In the genomic region with DNA sequence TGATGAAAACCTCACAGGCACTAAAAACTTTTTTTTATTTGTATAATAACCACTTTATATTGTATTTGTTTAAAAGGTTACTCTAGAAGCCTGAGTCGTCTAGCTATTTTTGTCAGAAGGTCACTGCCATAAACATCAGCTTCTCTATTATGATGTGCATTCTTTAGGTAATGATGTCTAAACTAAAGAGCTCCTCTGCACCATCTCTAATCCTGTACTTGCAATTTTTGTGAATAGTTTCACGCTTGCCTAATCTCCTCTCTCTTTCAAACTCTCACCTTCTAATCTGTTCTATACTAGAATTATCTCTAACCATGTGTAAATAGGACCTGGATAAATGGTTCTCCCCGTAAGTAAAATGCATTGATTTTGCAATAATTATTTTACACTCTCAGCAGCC, we compare ENCODE assay signal across 28 cellular contexts.
"Had no signal": no experiment of that assay in that cellular context is flagged by ENCODE, and none has a peak within 500 bp of the region (broad histone marks: within the 10 kb centered on the region; RNA-seq: fewer than 3 reads in every experiment).

No MANE protein-coding gene starts in this region.

- H2AFZ ChIP-seq: neural progenitor cell, parathyroid adenoma had no signal

- H3K4me1 Mint-ChIP-seq: nephron progenitor cell; neural progenitor cell; stimulated activated memory B cell treated with anti-CD40 and anti-IgM and Interleukin-4, amounts not matched to agents 10 μg/mL and 1 μg/mL and 100 μg/mL, for 72 hours; stimulated activated naive CD8-positive, alpha-beta T cell treated with anti-CD3 and anti-CD28 coated beads, Interleukin-15, amount 100 ng/mL, for 72 hours had no signal

- H3K4me1 ChIP-seq: neural progenitor cell, parathyroid adenoma, prostate gland, right lobe of liver, sigmoid colon, thyroid gland, tibial nerve, upper lobe of left lung, vagina had no signal

- H3K27me3 ChIP-seq: neural progenitor cell, ovary, right lobe of liver, sigmoid colon, thyroid gland, tibial nerve, upper lobe of left lung, vagina had no signal

- H3K4me3 Mint-ChIP-seq: naive B cell; naive thymus-derived CD8-positive, alpha-beta T cell; natural killer cell treated with Interleukin-12 subunit alpha and Interleukin-12 subunit beta and Interleukin-15 and Interleukin-18, amount 100 ng/mL, for 72 hours; nephron progenitor cell; neural progenitor cell; stimulated activated memory B cell treated with anti-CD40 and anti-IgM and Interleukin-4, amounts not matched to agents 10 μg/mL and 1 μg/mL and 100 μg/mL, for 72 hours; stimulated activated naive CD8-positive, alpha-beta T cell treated with anti-CD3 and anti-CD28 coated beads, Interleukin-15, amount 100 ng/mL, for 72 hours had no signal

- H3K27ac ChIP-seq: neural progenitor cell, ovary, parathyroid adenoma, prostate gland, right lobe of liver, sigmoid colon, thoracic aorta, thyroid gland, tibial nerve, upper lobe of left lung, vagina had no signal

- H3K9me3 ChIP-seq: ovary, prostate gland, right lobe of liver, sigmoid colon, thoracic aorta, thyroid gland, tibial nerve, upper lobe of left lung, vagina had no signal

- DNase-seq: naive B cell; naive thymus-derived CD8-positive, alpha-beta T cell; nephron progenitor cell; occipital lobe; ovary; posterior cingulate gyrus; right cardiac atrium; right lobe of liver; sigmoid colon; small intestine; stimulated activated CD4-positive, alpha-beta T cell treated with anti-CD3 and anti-CD28 coated beads, Interleukin-15, amount 100 ng/mL, for 24 hours; stimulated activated CD4-positive, alpha-beta T cell treated with anti-CD3 and anti-CD28 coated beads, Interleukin-4, amount 100 ng/mL, for 1 hour; stimulated activated CD4-positive, alpha-beta T cell treated with anti-CD3 and anti-CD28 coated beads, Interleukin-4, amount 100 ng/mL, for 4 hours; stimulated activated CD8-positive, alpha-beta memory T cell treated with anti-CD3 and anti-CD28 coated beads, Interleukin-4, amount 100 ng/mL, for 48 hours; stimulated activated naive CD4-positive, alpha-beta T cell; stimulated activated naive CD8-positive, alpha-beta T cell treated with anti-CD3 and anti-CD28 coated beads, Interleukin-15, amount 100 ng/mL, for 72 hours; stimulated activated naive CD8-positive, alpha-beta T cell treated with anti-CD3 and anti-CD28 coated beads, Interleukin-15, Interleukin-2, amounts not matched to agents 100 U/mL and 50 U/mL, for 24 hours; thyroid gland; trophoblast cell; upper lobe of left lung had no signal

- ATAC-seq: naive thymus-derived CD8-positive, alpha-beta T cell; natural killer cell treated with Interleukin-12 subunit alpha and Interleukin-12 subunit beta and Interleukin-15 and Interleukin-18, amount 100 ng/mL, for 72 hours; right cardiac atrium; right lobe of liver; stimulated activated memory B cell treated with anti-CD40 and anti-IgM and Interleukin-4, amounts not matched to agents 10 μg/mL and 1 μg/mL and 100 μg/mL, for 72 hours; stimulated activated naive CD8-positive, alpha-beta T cell treated with anti-CD3 and anti-CD28 coated beads, Interleukin-15, amount 100 ng/mL, for 72 hours; stimulated activated naive CD8-positive, alpha-beta T cell treated with anti-CD3 and anti-CD28 coated beads, Interleukin-15, Interleukin-2, amounts not matched to agents 100 U/mL and 50 U/mL, for 24 hours had no signal

- H3K27me3 Mint-ChIP-seq: naive B cell; naive thymus-derived CD8-positive, alpha-beta T cell; natural killer cell treated with Interleukin-12 subunit alpha and Interleukin-12 subunit beta and Interleukin-15 and Interleukin-18, amount 100 ng/mL, for 72 hours; stimulated activated memory B cell treated with anti-CD40 and anti-IgM and Interleukin-4, amounts not matched to agents 10 μg/mL and 1 μg/mL and 100 μg/mL, for 72 hours; stimulated activated naive CD8-positive, alpha-beta T cell treated with anti-CD3 and anti-CD28 coated beads, Interleukin-15, amount 100 ng/mL, for 72 hours had no signal

- H3K9ac ChIP-seq: neural progenitor cell, parathyroid adenoma had no signal

- H3K4me3 ChIP-seq: neural progenitor cell, ovary, prostate gland, right lobe of liver, sigmoid colon, thoracic aorta, thyroid gland, tibial nerve, upper lobe of left lung, vagina had no signal

- H3K27ac Mint-ChIP-seq: natural killer cell treated with Interleukin-12 subunit alpha and Interleukin-12 subunit beta and Interleukin-15 and Interleukin-18, amount 100 ng/mL, for 72 hours; nephron progenitor cell; neural progenitor cell; stimulated activated memory B cell treated with anti-CD40 and anti-IgM and Interleukin-4, amounts not matched to agents 10 μg/mL and 1 μg/mL and 100 μg/mL, for 72 hours; stimulated activated naive CD8-positive, alpha-beta T cell treated with anti-CD3 and anti-CD28 coated beads, Interleukin-15, amount 100 ng/mL, for 72 hours had no signal

- H3K36me3 ChIP-seq: ovary, prostate gland had no signal

- H3K9me3 Mint-ChIP-seq: naive B cell; naive thymus-derived CD8-positive, alpha-beta T cell; natural killer cell treated with Interleukin-12 subunit alpha and Interleukin-12 subunit beta and Interleukin-15 and Interleukin-18, amount 100 ng/mL, for 72 hours; nephron progenitor cell; neural progenitor cell; stimulated activated memory B cell treated with anti-CD40 and anti-IgM and Interleukin-4, amounts not matched to agents 10 μg/mL and 1 μg/mL and 100 μg/mL, for 72 hours; stimulated activated naive CD8-positive, alpha-beta T cell treated with anti-CD3 and anti-CD28 coated beads, Interleukin-15, amount 100 ng/mL, for 72 hours had no signal

- H3K4me2 ChIP-seq: neural progenitor cell had no signal
